8 cellular contexts compared by ENCODE assay signal in genomic region chr16:27547134-27547533, GRCh38. TPM values are rescaled to one million over a fixed set of nuclear protein-coding genes. Genes with fewer than 3 reads are reported as not detected.
A peak's percentile ranks its signal among the peaks of the same experiment; 100 is the strongest.
DNase-seq lines count a peak whose midpoint lies in the region; ATAC-seq, FAIRE-seq and TF ChIP-seq lines count a peak whose summit lies in the region.

No MANE protein-coding gene starts in this region.

- H3K36me3 ChIP-seq in uterus: no peaks in the 10 kb centered on the region
- peaks cover 16 to 21% of the 10 kb centered on the region in 2 donors for H3K36me3 ChIP-seq in kidney (ENCODE audit: control insufficient read depth in 1 of 2, insufficient read depth in 2 of 2, low read length in 2 of 2)

- TF ChIP-seq POLR2A in uterus (IDR thresholded peaks at IDR 0.05): no peak

- H3K9me3 ChIP-seq in uterus (no peaks in the 10 kb centered on the region), kidney (ENCODE audit: control insufficient read depth in 1 of 2, low read length in 2 of 2) (no peaks in the 10 kb centered on the region)

- H3K27ac ChIP-seq in uterus: peak overlapping the region; percentile 50
- H3K27ac ChIP-seq in kidney (ENCODE audit: low read depth in 2 of 2, low read length in 2 of 2): no peak overlapping the region

- no peak for FAIRE-seq in kidney (lab: Jason Lieb, UNC)

- DNase-seq in stimulated activated CD4-positive, alpha-beta T cell treated with anti-CD3 and anti-CD28 coated beads, Interleukin-15, amount 100 ng/mL, for 24 hours: peak; percentile 6
- no peak for DNase-seq in stimulated activated CD4-positive, alpha-beta T cell treated with anti-CD3 and anti-CD28 coated beads, Interleukin-4, amount 100 ng/mL, for 4 hours
- peak; percentile 7 for DNase-seq in SW480 (ENCODE audit: low spot score)
- peak; percentile 6 for DNase-seq in foreskin melanocyte
- peak; percentile 34 to 54 for DNase-seq in uterus
- DNase-seq in kidney: no peak
- DNase-seq in NCI-H1092 (lab: John Stamatoyannopoulos, UW): no peak

- no peak overlapping the region for H3K9ac ChIP-seq in kidney (ENCODE audit: low read length in 2 of 2)

- H3K4me1 ChIP-seq in uterus (peaks cover 3 to 18% of the 10 kb centered on the region in 2 donors), kidney (ENCODE audit: control insufficient read depth in 1 of 2, insufficient read depth in 1 of 2, low read depth in 1 of 2, low read length in 2 of 2) (peaks cover 8 to 20% of the 10 kb centered on the region in 2 donors)

- no peaks in the 10 kb centered on the region for H3K27me3 ChIP-seq in uterus

- H3K4me3 ChIP-seq in uterus (no peak overlapping the region), kidney (ENCODE audit: low read length in 2 of 2) (no peak overlapping the region)

- ATAC-seq in HG02938 (IDR thresholded peaks at IDR 0.05; ENCODE audit: unreplicated experiment): no peak

- intact Hi-C loops in uterus (cut with DNase I; ENCODE audit: low total_unique reads): no loop called here
- intact Hi-C loops in kidney (cut with DNase I): no loop called here

- TF ChIP-seq CTCF in uterus (IDR thresholded peaks at IDR 0.05) (no peak), kidney (IDR thresholded peaks at IDR 0.05; ENCODE audit: borderline replicate concordance, extremely low read depth, insufficient read depth) (no peak)

RNA-seq across cellular contexts. Expression of gene GTF3C1, which starts 2.6 kb away (rescaled TPM):
- total RNA-seq in uterus (100 to 1,000 TPM in 1 of 4 donors, 10 to 100 TPM in 3; 73.2 to 247 (median 85.3) TPM), kidney (59.0 TPM)
- 81.7 TPM for polyA plus RNA-seq in kidney (ENCODE audit: insufficient read depth, low read depth, low replicate concordance)

RNA-seq across cellular contexts. Expression of gene KATNIP, which starts 2.8 kb away (rescaled TPM):
- total RNA-seq in uterus (10 to 100 TPM; 12.1 to 42.6 (median 23.7) TPM), kidney (40.2 TPM)
- polyA plus RNA-seq in kidney (ENCODE audit: insufficient read depth, low read depth, low replicate concordance): 4.0 TPM

Comparison
In these comparisons a context has a peak if more than half of its experiments do, and no peak if none do; other contexts are left out.
1. DNase-seq: peak in stimulated activated CD4-positive, alpha-beta T cell treated with anti-CD3 and anti-CD28 coated beads, Interleukin-15, amount 100 ng/mL, for 24 hours (single experiment), SW480 (single experiment), foreskin melanocyte (single experiment) and uterus (2 of 2); none in stimulated activated CD4-positive, alpha-beta T cell treated with anti-CD3 and anti-CD28 coated beads, Interleukin-4, amount 100 ng/mL, for 4 hours (0 of 2), kidney (single experiment) and NCI-H1092 (single experiment).
2. H3K27ac ChIP-seq: peak in uterus (2 of 2); none in kidney (0 of 2).